ENCODE assay signal across 17 cellular contexts in the genomic region with DNA sequence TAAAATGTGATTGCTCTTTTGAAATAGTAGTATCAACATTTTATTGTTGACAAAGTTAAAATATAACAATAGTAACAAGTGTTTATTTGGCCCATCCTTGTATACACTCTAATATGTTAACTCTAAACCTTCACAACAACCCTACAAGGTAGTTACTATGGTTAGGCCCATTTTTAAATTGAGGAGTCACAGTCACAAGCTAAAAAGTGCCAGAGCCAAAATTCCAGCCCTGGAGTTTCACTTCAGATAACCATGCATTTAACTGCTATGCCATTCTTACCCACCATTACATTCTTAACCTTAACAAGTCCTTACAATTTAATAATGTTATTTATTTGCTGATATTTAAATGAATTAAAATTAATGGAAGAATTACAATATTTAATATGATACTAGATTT.
DNase-seq lines count a peak whose midpoint lies in the region; ATAC-seq, FAIRE-seq and TF ChIP-seq lines count a peak whose summit lies in the region.
"Had no signal": no experiment of that assay in that cellular context is flagged by ENCODE, and none has a peak within 500 bp of the region (broad histone marks: within the 10 kb centered on the region; RNA-seq: fewer than 3 reads in every experiment).

No MANE protein-coding gene starts in this region.

- TF ChIP-seq POLR2A in sigmoid colon (IDR thresholded peaks at IDR 0.05): no peak

- FAIRE-seq in TTC549 (lab: Jason Lieb, UNC): peak; percentile 28
- FAIRE-seq: A549, GM19239, H1, HepG2 had no signal

- H3K4me3 ChIP-seq in right atrium auricular region (no peak overlapping the region), sigmoid colon (no peak overlapping the region)
- H3K4me3 ChIP-seq: A549 had no signal

- ATAC-seq in left ventricle myocardium superior (peak; percentile 69), GM18502 (IDR thresholded peaks at IDR 0.05; ENCODE audit: poor library complexity, unreplicated experiment) (no peak)
- ATAC-seq: A549, HepG2 had no signal

- no peaks in the 10 kb centered on the region for H3K4me1 ChIP-seq in right atrium auricular region
- H3K4me1 ChIP-seq in sigmoid colon: peaks cover 0 to 28% (median 8%) of the 10 kb centered on the region in 4 donors
- H3K4me1 ChIP-seq: A549 had no signal

- no peaks in the 10 kb centered on the region for H3K36me3 ChIP-seq in right atrium auricular region
- H3K36me3 ChIP-seq in sigmoid colon: no peaks in the 10 kb centered on the region

- TF ChIP-seq EP300 in sigmoid colon (IDR thresholded peaks at IDR 0.05): no peak

- TF ChIP-seq CTCF in right atrium auricular region (IDR thresholded peaks at IDR 0.05) (no peak), sigmoid colon (IDR thresholded peaks at IDR 0.05) (no peak)

- no peak overlapping the region for H3K27ac ChIP-seq in right atrium auricular region
- H3K27ac ChIP-seq in sigmoid colon: peak overlapping the region in 3 of 4 donors; percentile 1 to 6 (median 3)
- H3K27ac ChIP-seq: A549, C4-2B had no signal

- no peak for DNase-seq in left ventricle myocardium superior
- DNase-seq in right atrium auricular region (ENCODE audit: low spot score): no peak
- DNase-seq in sigmoid colon: no peak
- DNase-seq in NCI-H2081 (lab: John Stamatoyannopoulos, UW): no peak
- DNase-seq: AML-193; CD4-positive, alpha-beta T cell; DMS153; DMS79; GF-D8; H9 had no signal

- intact Hi-C loops in left ventricle myocardium superior (cut with micrococcal nuclease) (no loop called here), sigmoid colon (cut with DNase I) (no loop called here)

- H3K27me3 ChIP-seq in right atrium auricular region (no peaks in the 10 kb centered on the region), sigmoid colon (no peaks in the 10 kb centered on the region)

- no peaks in the 10 kb centered on the region for H3K9me3 ChIP-seq in right atrium auricular region
- no peaks in the 10 kb centered on the region for H3K9me3 ChIP-seq in sigmoid colon
- H3K9me3 ChIP-seq: A549 had no signal

Comparison
In these comparisons a context has a peak if more than half of its experiments do, and no peak if none do; other contexts are left out.
1. H3K27ac ChIP-seq: peak in sigmoid colon (3 of 4); none in right atrium auricular region (0 of 2).